ENCODE assay signal across 25 cellular contexts in the genomic region with DNA sequence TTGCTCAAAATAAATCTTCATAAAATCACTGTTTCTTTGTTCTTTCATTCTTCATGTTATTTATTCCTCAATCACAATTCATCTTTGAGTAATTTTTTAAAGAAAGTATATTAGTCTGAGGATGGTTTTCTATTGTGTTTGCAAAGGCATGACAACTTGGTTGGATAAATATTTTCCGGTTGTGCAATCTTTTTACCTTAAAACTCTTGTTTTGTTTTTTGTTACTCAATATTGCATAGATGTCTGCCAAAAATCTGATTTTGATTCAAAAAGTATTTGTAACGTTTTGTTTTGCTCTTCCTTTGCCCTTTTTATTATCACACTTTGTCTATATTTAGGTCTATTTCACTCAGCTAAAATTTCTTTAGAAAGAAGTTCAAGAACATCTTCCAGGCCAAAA.
"Had no signal": no experiment of that assay in that cellular context is flagged by ENCODE, and none has a peak within 500 bp of the region (broad histone marks: within the 10 kb centered on the region; RNA-seq: fewer than 3 reads in every experiment).

No MANE protein-coding gene starts in this region.

- H3K4me3 ChIP-seq: gastrocnemius medialis, ovary, psoas muscle, right atrium auricular region, stomach, suprapubic skin, tibial nerve had no signal

- H3K9me3 ChIP-seq: gastrocnemius medialis, neutrophil, ovary, psoas muscle, right atrium auricular region, stomach, suprapubic skin, tibial nerve had no signal

- DNase-seq: activated CD8-positive, alpha-beta memory T cell treated with anti-CD3 and anti-CD28 coated beads for 24 hours; activated CD8-positive, alpha-beta memory T cell treated with anti-CD3 and anti-CD28 coated beads, Interleukin-2, amount 50 U/mL, for 4 hours; activated naive CD4-positive, alpha-beta T cell; activated T-cell treated with anti-CD3 and anti-CD28 coated beads, Interleukin-2, amount 50 U/mL, for 4 hours; cerebellar nuclear complex; cortex of kidney; gastrocnemius medialis; hypothalamus; left ventricle myocardium superior; midbrain; natural killer cell; ovary; psoas muscle; small intestine; stimulated activated CD4-positive, alpha-beta T cell treated with anti-CD3 and anti-CD28 coated beads, Interleukin-2, amount 100 ng/mL, for 24 hours; stomach; T-helper 9 cell had no signal

- H3K27ac Mint-ChIP-seq: activated naive CD8-positive, alpha-beta T cell; activated T-helper 2 cell treated with anti-CD3 and anti-CD28 coated beads, Interferon-gamma antibody, Interleukin-2, Interleukin-4, amounts not matched to agents 10 μg/mL and 5 μg/mL and 100 μg/mL, durations not matched to agents 14 hours and 24 hours and 36 hours; natural killer cell; stimulated activated memory B cell treated with anti-CD40 and anti-IgM and Interleukin-4, amounts not matched to agents 10 μg/mL and 1 μg/mL and 100 μg/mL, for 72 hours; WTC11 had no signal

- H3K4me3 Mint-ChIP-seq: activated naive CD8-positive, alpha-beta T cell; activated T-cell treated with anti-CD3 and anti-CD28 coated beads, Interleukin-2, amount 50 U/mL, for 4 hours; natural killer cell; stimulated activated memory B cell treated with anti-CD40 and anti-IgM and Interleukin-4, amounts not matched to agents 10 μg/mL and 1 μg/mL and 100 μg/mL, for 72 hours; WTC11 had no signal

- H3K27me3 ChIP-seq: gastrocnemius medialis, neutrophil, ovary, right atrium auricular region, stomach, suprapubic skin, tibial nerve had no signal

- H3K4me1 ChIP-seq: gastrocnemius medialis, psoas muscle, right atrium auricular region, stomach, suprapubic skin had no signal

- H3K27ac ChIP-seq: gastrocnemius medialis, neutrophil, ovary, psoas muscle, right atrium auricular region, stomach, suprapubic skin, tibial nerve had no signal

- H3K4me1 Mint-ChIP-seq: natural killer cell; stimulated activated memory B cell treated with anti-CD40 and anti-IgM and Interleukin-4, amounts not matched to agents 10 μg/mL and 1 μg/mL and 100 μg/mL, for 72 hours; WTC11 had no signal

- H3K36me3 Mint-ChIP-seq: activated naive CD8-positive, alpha-beta T cell; natural killer cell; stimulated activated memory B cell treated with anti-CD40 and anti-IgM and Interleukin-4, amounts not matched to agents 10 μg/mL and 1 μg/mL and 100 μg/mL, for 72 hours; WTC11 had no signal

- H3K36me3 ChIP-seq: gastrocnemius medialis, neutrophil, ovary, right atrium auricular region, stomach, suprapubic skin, tibial nerve had no signal

- H3K9me3 Mint-ChIP-seq: stimulated activated memory B cell treated with anti-CD40 and anti-IgM and Interleukin-4, amounts not matched to agents 10 μg/mL and 1 μg/mL and 100 μg/mL, for 72 hours; WTC11 had no signal

- ATAC-seq: activated T-cell treated with anti-CD3 and anti-CD28 coated beads, Interleukin-2, amount 50 U/mL, for 4 hours; gastrocnemius medialis; left ventricle myocardium superior; natural killer cell; psoas muscle; stimulated activated memory B cell treated with anti-CD40 and anti-IgM and Interleukin-4, amounts not matched to agents 10 μg/mL and 1 μg/mL and 100 μg/mL, for 72 hours; WTC11 had no signal

- H3K27me3 Mint-ChIP-seq: activated naive CD8-positive, alpha-beta T cell; stimulated activated memory B cell treated with anti-CD40 and anti-IgM and Interleukin-4, amounts not matched to agents 10 μg/mL and 1 μg/mL and 100 μg/mL, for 72 hours had no signal
